Comparison of ENCODE assay signal across 21 cellular contexts in genomic region chr14:61649283-61649682, GRCh38.
"Had no signal": no experiment of that assay in that cellular context is flagged by ENCODE, and none has a peak within 500 bp of the region (broad histone marks: within the 10 kb centered on the region; RNA-seq: fewer than 3 reads in every experiment).

No MANE protein-coding gene starts in this region.

- H3K9me3 ChIP-seq: adrenal gland, gastroesophageal sphincter, ovary, right lobe of liver, transverse colon had no signal

- H3K4me1 ChIP-seq: right lobe of liver had no signal

- H3K27me3 ChIP-seq: adrenal gland, gastroesophageal sphincter, hepatocyte, ovary, right lobe of liver, transverse colon had no signal

- H3K9me3 Mint-ChIP-seq: activated naive CD4-positive, alpha-beta T cell treated with anti-CD3 and anti-CD28 coated beads, Interleukin-2, amount 10 ng/mL, durations not matched to agents 7 days and 5 days had no signal

- DNase-seq: activated CD4-positive, alpha-beta T cell treated with anti-CD3 and anti-CD28 coated beads, Interleukin-2, amount 50 U/mL, for 1 hour; activated CD8-positive, alpha-beta memory T cell treated with anti-CD3 and anti-CD28 coated beads for 24 hours; activated effector memory CD4-positive, alpha-beta T cell treated with Interleukin-2 at 50 U/mL for 16 hours; activated naive CD4-positive, alpha-beta T cell treated with anti-CD3 and anti-CD28 coated beads, Interleukin-2, amount 10 ng/mL, durations not matched to agents 7 days and 5 days; adrenal gland; caudate nucleus; left colon; mammary epithelial cell; ovary; right lobe of liver; stimulated activated CD4-positive, alpha-beta T cell treated with anti-CD3 and anti-CD28 coated beads, Interleukin-2, amount 100 ng/mL, for 48 hours; stimulated activated naive CD4-positive, alpha-beta T cell treated with Interleukin-2 at 50 U/mL for 16 hours; T1000; transverse colon; WERI-Rb-1 had no signal

- ATAC-seq: activated CD4-positive, CD25-positive, alpha-beta regulatory T cell treated with anti-CD3 and anti-CD28 coated beads, Interleukin-2, amount 50 U/mL, for 24 hours; gastroesophageal sphincter; left colon; right lobe of liver had no signal

- H3K36me3 Mint-ChIP-seq: activated naive CD4-positive, alpha-beta T cell treated with anti-CD3 and anti-CD28 coated beads, Interleukin-2, amount 10 ng/mL, durations not matched to agents 7 days and 5 days had no signal

- H3K27ac Mint-ChIP-seq: activated naive CD4-positive, alpha-beta T cell treated with anti-CD3 and anti-CD28 coated beads, Interleukin-2, amount 10 ng/mL, durations not matched to agents 7 days and 5 days; progenitor cell of endocrine pancreas had no signal

- H3K27ac ChIP-seq: adrenal gland, gastroesophageal sphincter, hepatocyte, ovary, right lobe of liver, transverse colon, WERI-Rb-1 had no signal

- FAIRE-seq: endothelial cell of umbilical vein, keratinocyte had no signal

- H3K4me3 Mint-ChIP-seq: activated naive CD4-positive, alpha-beta T cell treated with anti-CD3 and anti-CD28 coated beads, Interleukin-2, amount 10 ng/mL, durations not matched to agents 7 days and 5 days had no signal

- H3K4me3 ChIP-seq: adrenal gland, gastroesophageal sphincter, hepatocyte, ovary, right lobe of liver, transverse colon had no signal

- H3K36me3 ChIP-seq: adrenal gland, gastroesophageal sphincter, ovary, right lobe of liver, transverse colon, WERI-Rb-1 had no signal
